Comparison of ENCODE assay signal across 4 cellular contexts in genomic region chr19:32230441-32230840, GRCh38.
"Had no signal": no experiment of that assay in that cellular context is flagged by ENCODE, and none has a peak within 500 bp of the region (broad histone marks: within the 10 kb centered on the region; RNA-seq: fewer than 3 reads in every experiment).

No MANE protein-coding gene starts in this region.

- H3K4me3 ChIP-seq: GM23338, HAP-1 had no signal

- H3K9me3 ChIP-seq: HAP-1 had no signal

- H3K4me3 Mint-ChIP-seq: GM23338 had no signal

- DNase-seq: IMR-90 had no signal

- H3K4me1 Mint-ChIP-seq: GM23338 had no signal

- H3K4me1 ChIP-seq: HAP-1 had no signal

- H3K36me3 ChIP-seq: HAP-1 had no signal

- H2AFZ ChIP-seq: GM23338 had no signal

- H3K9me3 Mint-ChIP-seq: GM23338 had no signal

- H3K27ac Mint-ChIP-seq: GM23338 had no signal

- ATAC-seq: GM23338, HCT116 had no signal

- H3K4me2 ChIP-seq: GM23338 had no signal
